8 cellular contexts compared by ENCODE assay signal in the genomic region with DNA sequence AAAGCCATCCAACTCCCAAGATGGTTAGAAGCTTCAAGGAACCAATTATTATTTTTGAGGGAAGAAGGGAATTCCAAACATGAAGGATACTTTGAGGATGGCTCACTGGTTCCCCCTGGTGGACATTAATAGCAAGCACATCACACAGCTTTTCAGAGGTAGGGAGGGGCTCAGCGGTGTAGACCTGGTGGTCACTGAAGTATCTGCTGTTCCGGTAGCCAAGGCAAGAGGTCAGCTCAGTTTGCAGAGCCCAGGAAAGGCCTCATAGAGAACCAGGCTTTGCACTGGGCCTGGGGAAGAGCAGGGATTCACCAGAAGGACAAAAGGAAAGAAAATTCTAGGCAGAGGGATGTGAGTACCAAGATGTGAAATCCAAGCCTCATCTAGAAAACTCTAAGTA.
DNase-seq lines count a peak whose midpoint lies in the region; ATAC-seq and TF ChIP-seq lines count a peak whose summit lies in the region.

No MANE protein-coding gene starts in this region.

- DNase-seq in NCI-H524 (lab: John Stamatoyannopoulos, UW) (peak; percentile 38 to 52), NCI-H524 treated with DMSO at 0.1 percent for 48 hours (lab: John Stamatoyannopoulos, UW) (no peak), SHP77 (lab: John Stamatoyannopoulos, UW) (peak; percentile 48 to 56), fibroblast of the aortic adventitia (ENCODE audit: low read depth) (peak; percentile 59), sciatic nerve (ENCODE audit: low spot score) (no peak)

- H3K36me3 Mint-ChIP-seq in activated T-helper 17 cell treated with anti-CD3 and anti-CD28 coated beads, Interleukin-2, amount 50 U/mL, for 72 hours (ENCODE audit: low read depth), result no peaks in the 10 kb centered on the region

- no peak overlapping the region for H3K4me3 Mint-ChIP-seq in activated T-helper 17 cell treated with anti-CD3 and anti-CD28 coated beads, Interleukin-2, amount 50 U/mL, for 72 hours

- intact Hi-C loops in sciatic nerve (cut with DNase I), result no loop called here

- H3K9me3 Mint-ChIP-seq in activated T-helper 17 cell treated with anti-CD3 and anti-CD28 coated beads, Interleukin-2, amount 50 U/mL, for 72 hours, result no peaks in the 10 kb centered on the region

- TF ChIP-seq CTCF in fibroblast of the aortic adventitia (IDR thresholded peaks at IDR 0.05; ENCODE audit: insufficient read depth, low read length), result peak; percentile 92

- H3K4me3 ChIP-seq in fibroblast of the aortic adventitia (ENCODE audit: low read depth, low read length), result no peak overlapping the region

- H3K4me1 Mint-ChIP-seq in activated T-helper 17 cell treated with anti-CD3 and anti-CD28 coated beads, Interleukin-2, amount 50 U/mL, for 72 hours, result peaks cover 5% of the 10 kb centered on the region

- no peak overlapping the region for H3K27ac Mint-ChIP-seq in activated T-helper 17 cell treated with anti-CD3 and anti-CD28 coated beads, Interleukin-2, amount 50 U/mL, for 72 hours

- ATAC-seq in HG03354 (IDR thresholded peaks at IDR 0.05; ENCODE audit: poor library complexity, severe bottlenecking, unreplicated experiment) (peak; percentile 48), sciatic nerve (peak; percentile 46), GM19328 (IDR thresholded peaks at IDR 0.05; ENCODE audit: unreplicated experiment) (no peak)
- no peak for ATAC-seq in activated T-helper 17 cell treated with anti-CD3 and anti-CD28 coated beads, Interleukin-2, amount 50 U/mL, for 72 hours (replicated peaks)

- peaks cover 17% of the 10 kb centered on the region for H3K27me3 Mint-ChIP-seq in activated T-helper 17 cell treated with anti-CD3 and anti-CD28 coated beads, Interleukin-2, amount 50 U/mL, for 72 hours

Comparison
In these comparisons a context has a peak if more than half of its experiments do, and no peak if none do; other contexts are left out.
1. DNase-seq: peak in NCI-H524 (2 of 2), SHP77 (2 of 2) and fibroblast of the aortic adventitia (single experiment); none in NCI-H524 treated with DMSO at 0.1 percent for 48 hours (single experiment) and sciatic nerve (single experiment).
2. ATAC-seq: peak in HG03354 (single experiment) and sciatic nerve (single experiment); none in GM19328 (single experiment) and activated T-helper 17 cell treated with anti-CD3 and anti-CD28 coated beads, Interleukin-2, amount 50 U/mL, for 72 hours (single experiment).